ENCODE assay signal across 8 cellular contexts in the genomic region with DNA sequence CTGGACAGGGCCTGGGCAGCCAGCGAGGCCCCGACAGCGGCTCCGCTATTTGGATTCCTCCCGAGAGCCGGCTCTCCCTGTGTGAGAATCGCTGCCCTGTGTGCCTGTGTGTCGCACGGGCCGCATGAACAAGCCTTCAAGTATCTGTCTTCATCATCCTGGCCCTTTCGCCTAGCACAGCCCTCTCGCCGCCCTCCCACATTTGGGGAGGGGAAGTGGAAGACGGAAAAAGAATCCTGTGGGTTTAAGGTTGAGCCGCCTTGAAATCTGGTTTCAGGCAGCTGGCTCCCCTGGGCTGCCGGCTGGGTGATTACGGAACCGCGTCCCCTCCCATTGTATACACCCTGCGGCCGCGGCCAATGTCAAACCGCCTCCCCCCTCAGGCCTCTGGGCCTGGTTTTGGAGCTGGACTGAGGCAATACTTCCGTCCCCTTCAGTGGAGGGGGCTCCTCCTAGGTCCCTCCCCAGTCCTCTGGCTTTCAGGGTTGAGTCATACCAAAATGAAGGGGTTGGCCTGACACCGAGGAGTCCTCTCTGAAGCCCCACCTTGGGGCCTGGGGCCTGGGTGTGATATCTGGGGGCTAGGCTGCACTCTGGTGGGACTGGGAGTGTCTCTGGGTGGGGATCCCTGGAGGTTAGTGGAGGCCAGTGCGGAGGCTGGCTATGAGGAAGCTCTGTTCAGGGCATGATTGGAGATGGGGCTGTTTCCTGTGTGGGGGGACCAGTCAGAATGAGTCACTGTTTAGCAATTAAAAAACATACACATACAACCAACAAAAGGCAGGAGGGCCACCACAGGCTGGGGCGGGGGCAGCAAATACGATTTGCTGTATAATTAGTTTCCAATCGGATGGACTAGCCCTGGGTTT. TPM values are rescaled to one million over a fixed set of nuclear protein-coding genes. Genes with fewer than 3 reads are reported as not detected.
DNase-seq lines count a peak whose midpoint lies in the region; ATAC-seq and TF ChIP-seq lines count a peak whose summit lies in the region.

No MANE protein-coding gene starts in this region.

- no peaks in the 10 kb centered on the region for H3K9me3 Mint-ChIP-seq in CD4-positive, alpha-beta memory T cell

- ATAC-seq in GM19455 (IDR thresholded peaks at IDR 0.05; ENCODE audit: unreplicated experiment) (peak; percentile 39), left cardiac atrium (peak; percentile 28 to 52), psoas muscle (peak; percentile 25 to 54 (median 46))

- H3K4me3 ChIP-seq in CD4-positive, alpha-beta memory T cell (ENCODE audit: low read length in 2 of 2): peak overlapping the region; percentile 79 to 80
- H3K4me3 ChIP-seq in adipocyte (ENCODE audit: low read length) (peak overlapping the region; percentile 100), psoas muscle (peak overlapping the region; percentile 94), uterus (peak overlapping the region; percentile 54 to 81)

- H3K27me3 Mint-ChIP-seq in CD4-positive, alpha-beta memory T cell: no peaks in the 10 kb centered on the region

- no peaks in the 10 kb centered on the region for H3K36me3 ChIP-seq in CD4-positive, alpha-beta memory T cell (ENCODE audit: insufficient read depth, low read length)
- H3K36me3 ChIP-seq in adipocyte (ENCODE audit: control insufficient read depth, insufficient read depth, low read length, severe bottlenecking) (peaks cover 5% of the 10 kb centered on the region), psoas muscle (ENCODE audit: insufficient read depth in 1 of 2, low read depth in 1 of 2) (peaks cover 0 to 15% of the 10 kb centered on the region in 2 donors), uterus (no peaks in the 10 kb centered on the region)

- peaks cover 53% of the 10 kb centered on the region for H3K4me1 ChIP-seq in CD4-positive, alpha-beta memory T cell (ENCODE audit: insufficient read depth, low read length)
- peaks cover 42% of the 10 kb centered on the region for H3K4me1 ChIP-seq in adipocyte (ENCODE audit: control insufficient read depth, insufficient read depth, low read length)
- H3K4me1 ChIP-seq in psoas muscle: peaks cover 54% of the 10 kb centered on the region
- peaks cover 0 to 36% of the 10 kb centered on the region in 2 donors for H3K4me1 ChIP-seq in uterus

- DNase-seq in CD4-positive, alpha-beta memory T cell: peak; percentile 65 to 92 (median 69)
- DNase-seq in HS-5 (ENCODE audit: low read depth): peak; percentile 95
- DNase-seq in SW 1271 (lab: John Stamatoyannopoulos, UW): peak; percentile 58 to 84
- peak; percentile 99 for DNase-seq in adipocyte (ENCODE audit: low read depth)
- peak; percentile 92 for DNase-seq in left cardiac atrium
- DNase-seq in psoas muscle: peak; percentile 93 to 96
- DNase-seq in uterus: peak; percentile 90 to 92

- H3K4me3 Mint-ChIP-seq in CD4-positive, alpha-beta memory T cell: peak overlapping the region; percentile 93 to 100 (median 96)

- H3K27me3 ChIP-seq in CD4-positive, alpha-beta memory T cell (ENCODE audit: insufficient read depth, low read length): no peaks in the 10 kb centered on the region
- H3K27me3 ChIP-seq in adipocyte (replicated peaks; ENCODE audit: control insufficient read depth, insufficient read depth, low read length): no peaks in the 10 kb centered on the region
- no peaks in the 10 kb centered on the region for H3K27me3 ChIP-seq in psoas muscle (ENCODE audit: insufficient read depth in 3 of 3, low read length in 2 of 3)
- H3K27me3 ChIP-seq in uterus: no peaks in the 10 kb centered on the region

- peak overlapping the region; percentile 82 for H3K27ac ChIP-seq in CD4-positive, alpha-beta memory T cell (ENCODE audit: low read depth, low read length)
- H3K27ac ChIP-seq in psoas muscle (peak overlapping the region; percentile 99), uterus (peak overlapping the region; percentile 97 to 100)

- POLR2A ChIA-PET in CD4-positive, alpha-beta memory T cell (lab: Charles Lee; ENCODE audit: partially characterized antibody): interaction anchor here (0.8 to 21.9 kb wide), 30 partner anchors 11 to 1603 kb away, joined by 3 to 431 read pairs (median 8); a partner anchor contains a TSS

- peaks cover 31 to 73% (median 48%) of the 10 kb centered on the region in 4 donors for H3K4me1 Mint-ChIP-seq in CD4-positive, alpha-beta memory T cell

- H3K9ac ChIP-seq in adipocyte (ENCODE audit: low read length): peak overlapping the region; percentile 100

- peak overlapping the region; percentile 95 to 100 (median 96) for H3K27ac Mint-ChIP-seq in CD4-positive, alpha-beta memory T cell

- peaks cover 4 to 29% of the 10 kb centered on the region in 2 donors for H3K36me3 Mint-ChIP-seq in CD4-positive, alpha-beta memory T cell

- CTCF ChIA-PET in CD4-positive, alpha-beta memory T cell (lab: Charles Lee; ENCODE audit: partially characterized antibody): interaction anchor here (0.6 to 4.1 kb wide), 8 partner anchors 14 to 142 kb away, joined by 3 to 44 read pairs (median 20); a partner anchor contains a TSS

- 0 to 1% (median 1%) methylated on average over 27 to 29 of the region's 29 CpGs for WGBS in psoas muscle, 3 donors

- peak; percentile 25 to 67 for TF ChIP-seq POLR2A in uterus (IDR thresholded peaks at IDR 0.05)

- no peaks in the 10 kb centered on the region for H3K9me3 ChIP-seq in CD4-positive, alpha-beta memory T cell (ENCODE audit: control insufficient read depth in 1 of 2, low read length in 2 of 2)
- no peaks in the 10 kb centered on the region for H3K9me3 ChIP-seq in adipocyte (ENCODE audit: control insufficient read depth, low read length)
- H3K9me3 ChIP-seq in psoas muscle: no peaks in the 10 kb centered on the region
- no peaks in the 10 kb centered on the region for H3K9me3 ChIP-seq in uterus

- no peak for TF ChIP-seq CTCF in psoas muscle (IDR thresholded peaks at IDR 0.05)
- TF ChIP-seq CTCF in uterus (IDR thresholded peaks at IDR 0.05): no peak

- intact Hi-C loops in CD4-positive, alpha-beta memory T cell (cut with micrococcal nuclease): loop anchor here (1.0 to 10.0 kb wide), 7 partner anchors 15 to 1479 kb away; a partner anchor contains a TSS
- intact Hi-C loops in left cardiac atrium (cut with DNase I): loop anchor here (5.0 kb wide), 1 partner anchor 49 kb away; no protein-coding TSS in a partner anchor
- intact Hi-C loops in psoas muscle (cut with DNase I): loop anchor here in 1 of 2 donors (10.0 kb wide), 1 partner anchor 129 kb away; no protein-coding TSS in a partner anchor
- intact Hi-C loops in uterus (cut with DNase I; ENCODE audit: low total_unique reads): no loop called here

RNA-seq across cellular contexts. Expression of a gene that starts 1.7 kb away (rescaled TPM):
- 10 to 100 TPM; 68.4 to 71.6 TPM for total RNA-seq in CD4-positive, alpha-beta memory T cell
- 10 to 100 TPM; 33.0 to 56.4 TPM for polyA plus RNA-seq in CD4-positive, alpha-beta memory T cell
- total RNA-seq in left cardiac atrium (100 to 1,000 TPM; 104 to 108 TPM), psoas muscle (100 to 1,000 TPM in 3 of 4 donors, 10 to 100 TPM in 1; 97.2 to 166 (median 111) TPM), uterus (100 to 1,000 TPM in 2 of 4 donors, 10 to 100 TPM in 2; 71.2 to 119 (median 102) TPM)
- polyA plus RNA-seq in psoas muscle: 10 to 100 TPM; 57.6 to 72.4 (median 72.3) TPM

Comparison
In these comparisons a context has a peak if more than half of its experiments do, and no peak if none do; other contexts are left out.
1. Peak in every context shown above with its lines: DNase-seq, ATAC-seq, H3K4me3 ChIP-seq and H3K27ac ChIP-seq.